Comparison of ENCODE assay signal across 1 cellular context in genomic region chr4:137180349-137180748, GRCh38.
TF ChIP-seq lines count a peak whose summit lies in the region.

No MANE protein-coding gene starts in this region.

TF ChIP-seq in GM23338, 12 proteins besides CTCF, POLR2A, EP300 and RAD21:
- TF ChIP-seq ZNF462 (CRISPR knock-in tag; IDR thresholded peaks at IDR 0.05) (no peak), STAT1 (IDR thresholded peaks at IDR 0.05; ENCODE audit: unreplicated experiment) (no peak), NANOG (IDR thresholded peaks at IDR 0.05; ENCODE audit: borderline replicate concordance) (no peak), JUNB (IDR thresholded peaks at IDR 0.05; ENCODE audit: unreplicated experiment) (no peak), ZNF331 (CRISPR knock-in tag; IDR thresholded peaks at IDR 0.05; ENCODE audit: low read depth) (no peak), ETS1 (IDR thresholded peaks at IDR 0.05) (no peak), CREB1 (CRISPR knock-in tag; IDR thresholded peaks at IDR 0.05; ENCODE audit: low read depth) (no peak), ZNF114 (CRISPR knock-in tag; IDR thresholded peaks at IDR 0.05) (no peak), EZH2phosphoT487 (IDR thresholded peaks at IDR 0.05; ENCODE audit: unreplicated experiment) (no peak)
